In the genomic region with DNA sequence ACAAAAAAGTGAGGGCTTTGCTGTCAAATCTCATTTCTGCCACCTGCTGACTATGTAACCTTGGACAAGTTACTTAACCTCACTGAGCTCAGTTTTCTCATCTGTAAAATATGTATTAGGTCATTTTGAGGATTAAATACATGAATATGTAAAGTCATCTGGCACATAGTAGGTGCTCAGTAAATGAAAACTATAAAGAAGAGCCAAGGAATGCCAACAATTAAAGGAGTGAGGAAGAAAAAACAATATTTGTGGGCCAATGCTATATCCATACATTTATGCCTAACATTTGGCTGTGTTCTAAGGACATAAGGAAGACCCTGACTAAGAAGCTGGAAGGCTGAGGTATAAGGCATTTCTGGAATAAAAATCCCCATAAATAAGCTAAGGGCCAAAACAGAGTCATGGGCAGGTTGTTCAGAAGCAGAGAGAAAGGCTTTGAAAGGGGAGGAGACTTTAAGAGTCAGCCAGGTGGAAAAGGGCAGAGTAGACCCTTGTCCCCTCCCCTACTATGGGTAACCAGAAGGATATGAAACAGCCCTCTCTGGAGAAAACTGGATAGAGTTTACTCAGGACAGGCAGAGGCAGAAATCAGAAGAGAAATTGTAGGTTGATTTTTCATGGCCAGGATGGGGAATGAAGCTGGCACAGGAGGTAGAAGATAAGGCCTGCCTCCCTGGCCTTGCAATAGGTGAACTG, we compare ENCODE assay signal across 2 cellular contexts.
A peak's percentile ranks its signal among the peaks of the same experiment; 100 is the strongest.
TF ChIP-seq lines count a peak whose summit lies in the region.

No MANE protein-coding gene starts in this region.

TF ChIP-seq in HEK293, 187 proteins besides CTCF, POLR2A, EP300 and RAD21:
- TF ChIP-seq ZNF24 (tag by site-specific recombination; IDR thresholded peaks at IDR 0.05) (no peak), ZNF664 (tag by site-specific recombination; IDR thresholded peaks at IDR 0.05) (peak; percentile 96)

TF ChIP-seq in K562, 482 proteins besides CTCF, POLR2A, EP300 and RAD21:
- no peak for TF ChIP-seq RBM15 (IDR thresholded peaks at IDR 0.05; ENCODE audit: insufficient read depth, low read length)
- TF ChIP-seq ZKSCAN1 (IDR thresholded peaks at IDR 0.05; ENCODE audit: low read depth, low read length): peak; percentile 69
TF ChIP-seq in K562: peak in this region for 1.
